26 cellular contexts compared by ENCODE assay signal in genomic region chr4:535181-535923, GRCh38. TPM values are rescaled to one million over a fixed set of nuclear protein-coding genes. Genes with fewer than 3 reads are reported as not detected.
"Had no signal": no experiment of that assay in that cellular context is flagged by ENCODE, and none has a peak within 500 bp of the region (broad histone marks: within the 10 kb centered on the region; RNA-seq: fewer than 3 reads in every experiment).

No MANE protein-coding gene starts in this region.

- H3K27ac ChIP-seq: epithelial cell of prostate, esophagus muscularis mucosa, gastrocnemius medialis, left ventricle myocardium inferior, pancreas, psoas muscle, testis, transverse colon had no signal

- H3K4me3 ChIP-seq: esophagus muscularis mucosa, gastrocnemius medialis, left ventricle myocardium inferior, mucosa of descending colon, pancreas, psoas muscle, testis, transverse colon had no signal

- H3K4me1 Mint-ChIP-seq: stimulated activated naive CD8-positive, alpha-beta T cell treated with anti-CD3 and anti-CD28 coated beads, Interleukin-15, amount 100 ng/mL, for 72 hours had no signal

- ATAC-seq: effector memory CD8-positive, alpha-beta T cell; gastrocnemius medialis; left cardiac atrium; mucosa of descending colon; natural killer cell; psoas muscle; stimulated activated naive CD8-positive, alpha-beta T cell treated with anti-CD3 and anti-CD28 coated beads, Interleukin-15, amount 100 ng/mL, for 72 hours had no signal

- H3K27ac Mint-ChIP-seq: dendritic cell treated with granulocyte-macrophage colony-stimulating factor and Interleukin-4, amounts not matched to agents 40 ng/mL and 50 ng/mL, for 4 days; effector memory CD8-positive, alpha-beta T cell; immature natural killer cell; natural killer cell had no signal

- H3K9me3 ChIP-seq: esophagus muscularis mucosa, gastrocnemius medialis, left ventricle myocardium inferior, mucosa of descending colon, pancreas, psoas muscle, testis, transverse colon had no signal

- H3K4me3 Mint-ChIP-seq: central memory CD8-positive, alpha-beta T cell; dendritic cell treated with granulocyte-macrophage colony-stimulating factor and Interleukin-4, amounts not matched to agents 40 ng/mL and 50 ng/mL, for 4 days; effector memory CD8-positive, alpha-beta T cell; immature natural killer cell; natural killer cell; neural crest cell; stimulated activated naive CD8-positive, alpha-beta T cell treated with anti-CD3 and anti-CD28 coated beads, Interleukin-15, amount 100 ng/mL, for 72 hours had no signal

- H3K4me1 ChIP-seq: esophagus muscularis mucosa, gastrocnemius medialis, left ventricle myocardium inferior, pancreas, psoas muscle, testis, transverse colon had no signal

- H3K9me3 Mint-ChIP-seq: effector memory CD8-positive, alpha-beta T cell; neural crest cell had no signal

- H3K36me3 Mint-ChIP-seq: natural killer cell had no signal

- H3K27me3 ChIP-seq: esophagus muscularis mucosa, gastrocnemius medialis, pancreas, testis, transverse colon had no signal

- H3K27me3 Mint-ChIP-seq: central memory CD8-positive, alpha-beta T cell; dendritic cell treated with granulocyte-macrophage colony-stimulating factor and Interleukin-4, amounts not matched to agents 40 ng/mL and 50 ng/mL, for 4 days; effector memory CD8-positive, alpha-beta T cell; stimulated activated naive CD8-positive, alpha-beta T cell treated with anti-CD3 and anti-CD28 coated beads, Interleukin-15, amount 100 ng/mL, for 72 hours had no signal

- DNase-seq: effector memory CD8-positive, alpha-beta T cell; gastrocnemius medialis; immature natural killer cell; left cardiac atrium; left ventricle myocardium inferior; mucosa of descending colon; natural killer cell; nucleus accumbens; pancreas; psoas muscle; retina; small intestine; stimulated activated CD4-positive, alpha-beta T cell treated with anti-CD3 and anti-CD28 coated beads, Interleukin-2, amount 100 ng/mL, for 48 hours; stimulated activated naive CD8-positive, alpha-beta T cell treated with anti-CD3 and anti-CD28 coated beads, Interleukin-15, amount 100 ng/mL, for 72 hours; testis; transverse colon had no signal

RNA-seq across cellular contexts. Expression of gene TMEM271, which starts 40.7 kb away (rescaled TPM):
- total RNA-seq: bronchial epithelial cell, fibroblast of villous mesenchyme, gastrocnemius medialis, left cardiac atrium, left ventricle myocardium inferior, lung microvascular endothelial cell, natural killer cell, psoas muscle, subcutaneous adipose tissue, transverse colon, ureter had no signal
